Comparison of ENCODE assay signal across 7 cellular contexts in the genomic region with DNA sequence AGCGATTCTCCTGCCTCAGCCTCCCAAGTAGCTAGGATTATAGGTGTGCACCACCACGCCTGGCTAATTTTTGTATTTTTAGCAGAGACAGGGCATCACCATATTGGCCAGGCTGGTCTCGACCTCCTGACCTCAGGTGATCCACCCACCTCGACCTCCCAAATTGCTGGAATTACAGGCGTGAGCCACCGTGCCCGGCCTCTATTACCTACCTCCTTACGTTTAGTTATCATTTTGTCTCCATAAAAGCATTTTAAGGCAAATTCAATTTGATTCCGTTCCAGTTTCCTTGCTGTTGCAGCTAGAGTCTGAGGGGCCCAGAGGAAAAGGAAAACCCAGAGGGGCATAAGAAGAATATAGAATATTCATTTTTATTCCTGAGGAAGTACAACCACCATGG. TPM values are rescaled to one million over a fixed set of nuclear protein-coding genes. Genes with fewer than 3 reads are reported as not detected.
DNase-seq lines count a peak whose midpoint lies in the region; ATAC-seq, FAIRE-seq and TF ChIP-seq lines count a peak whose summit lies in the region.

No MANE protein-coding gene starts in this region.

- H3K4me3 ChIP-seq in HUES6 (ENCODE audit: low read depth, low read length) (peak overlapping the region; percentile 52), kidney (ENCODE audit: low read length in 2 of 2) (peak overlapping the region; percentile 68 to 76), subcutaneous abdominal adipose tissue (ENCODE audit: low read depth in 1 of 5, low read length in 5 of 5) (peak overlapping the region; percentile 72 to 85 (median 75))

- H3K4me3 Mint-ChIP-seq in activated naive CD8-positive, alpha-beta T cell treated with anti-CD3 and anti-CD28 coated beads for 36 hours: peak overlapping the region; percentile 100

- no peak overlapping the region for H3K27ac ChIP-seq in HUES6 (ENCODE audit: low read depth, low read length)
- peak overlapping the region in 1 of 2 donors; percentile 38 for H3K27ac ChIP-seq in kidney (ENCODE audit: low read depth in 2 of 2, low read length in 2 of 2)
- H3K27ac ChIP-seq in subcutaneous abdominal adipose tissue (ENCODE audit: low read depth, low read length): no peak overlapping the region

- DNase-seq in activated naive CD8-positive, alpha-beta T cell treated with anti-CD3 and anti-CD28 coated beads for 36 hours: no peak
- no peak for DNase-seq in kidney
- no peak for DNase-seq in dermis blood vessel endothelial cell
- DNase-seq in NCI-H2196 treated with DMSO at 0.1 percent for 48 hours (lab: John Stamatoyannopoulos, UW; ENCODE audit: unreplicated experiment): no peak

- H3K9ac ChIP-seq in HUES6 (ENCODE audit: low read length) (no peak overlapping the region), kidney (ENCODE audit: low read length in 2 of 2) (peak overlapping the region; percentile 8 to 56), subcutaneous abdominal adipose tissue (ENCODE audit: low read length in 5 of 5) (peak overlapping the region in 4 of 5 donors; percentile 37 to 71 (median 60))

- H3K27me3 ChIP-seq in HUES6 (ENCODE audit: control insufficient read depth, insufficient read depth, low read length) (no peaks in the 10 kb centered on the region), subcutaneous abdominal adipose tissue (ENCODE audit: control insufficient read depth in 5 of 5, insufficient read depth in 4 of 5, low read length in 5 of 5) (no peaks in the 10 kb centered on the region)

- H3K4me1 Mint-ChIP-seq in activated naive CD8-positive, alpha-beta T cell treated with anti-CD3 and anti-CD28 coated beads for 36 hours: peaks cover 34% of the 10 kb centered on the region

- intact Hi-C loops in kidney (cut with DNase I): no loop called here

- no peak for TF ChIP-seq CTCF in kidney (IDR thresholded peaks at IDR 0.05; ENCODE audit: borderline replicate concordance, extremely low read depth, insufficient read depth)

- ATAC-seq in GM19328 (IDR thresholded peaks at IDR 0.05; ENCODE audit: unreplicated experiment): no peak

- FAIRE-seq in kidney (lab: Jason Lieb, UNC): no peak

- H3K9me3 ChIP-seq in HUES6 (ENCODE audit: control insufficient read depth, insufficient read depth, low read depth, low read length) (no peaks in the 10 kb centered on the region), kidney (ENCODE audit: control insufficient read depth in 1 of 2, low read length in 2 of 2) (no peaks in the 10 kb centered on the region), subcutaneous abdominal adipose tissue (ENCODE audit: control insufficient read depth in 5 of 5, low read length in 5 of 5) (no peaks in the 10 kb centered on the region)

- H3K27ac Mint-ChIP-seq in activated naive CD8-positive, alpha-beta T cell treated with anti-CD3 and anti-CD28 coated beads for 36 hours: peak overlapping the region; percentile 97

- H3K4me1 ChIP-seq in HUES6 (ENCODE audit: control insufficient read depth, insufficient read depth, low read length) (peaks cover 15% of the 10 kb centered on the region), kidney (ENCODE audit: control insufficient read depth in 1 of 2, insufficient read depth in 1 of 2, low read depth in 1 of 2, low read length in 2 of 2) (peaks cover 6 to 13% of the 10 kb centered on the region in 2 donors), subcutaneous abdominal adipose tissue (ENCODE audit: control insufficient read depth in 5 of 5, insufficient read depth in 5 of 5, low read length in 5 of 5) (peaks cover 5 to 27% (median 23%) of the 10 kb centered on the region in 5 donors)

- no peaks in the 10 kb centered on the region for H3K9me3 Mint-ChIP-seq in activated naive CD8-positive, alpha-beta T cell treated with anti-CD3 and anti-CD28 coated beads for 36 hours

- H3K36me3 Mint-ChIP-seq in activated naive CD8-positive, alpha-beta T cell treated with anti-CD3 and anti-CD28 coated beads for 36 hours: peaks cover 26% of the 10 kb centered on the region

- no peaks in the 10 kb centered on the region for H3K27me3 Mint-ChIP-seq in activated naive CD8-positive, alpha-beta T cell treated with anti-CD3 and anti-CD28 coated beads for 36 hours

- H3K36me3 ChIP-seq in HUES6 (ENCODE audit: control insufficient read depth, insufficient read depth, low read length) (peaks cover 15% of the 10 kb centered on the region), kidney (ENCODE audit: control insufficient read depth in 1 of 2, insufficient read depth in 2 of 2, low read length in 2 of 2) (peaks cover 0 to 2% of the 10 kb centered on the region in 2 donors), subcutaneous abdominal adipose tissue (ENCODE audit: control insufficient read depth in 5 of 5, insufficient read depth in 5 of 5, low read length in 5 of 5) (peaks cover 0 to 5% (median 4%) of the 10 kb centered on the region in 5 donors)

RNA-seq across cellular contexts. Expression of a gene that starts 0.6 kb away (rescaled TPM):
- total RNA-seq in activated naive CD8-positive, alpha-beta T cell treated with anti-CD3 and anti-CD28 coated beads for 36 hours: 10 to 100 TPM; 55.7 to 56.0 TPM
- total RNA-seq in kidney: 24.8 TPM
- 79.2 TPM for polyA plus RNA-seq in kidney (ENCODE audit: insufficient read depth, low read depth, low replicate concordance)
- 36.9 and 64.0 TPM in 2 replicates for total RNA-seq in dermis blood vessel endothelial cell
